20 cellular contexts compared by ENCODE assay signal in the genomic region with DNA sequence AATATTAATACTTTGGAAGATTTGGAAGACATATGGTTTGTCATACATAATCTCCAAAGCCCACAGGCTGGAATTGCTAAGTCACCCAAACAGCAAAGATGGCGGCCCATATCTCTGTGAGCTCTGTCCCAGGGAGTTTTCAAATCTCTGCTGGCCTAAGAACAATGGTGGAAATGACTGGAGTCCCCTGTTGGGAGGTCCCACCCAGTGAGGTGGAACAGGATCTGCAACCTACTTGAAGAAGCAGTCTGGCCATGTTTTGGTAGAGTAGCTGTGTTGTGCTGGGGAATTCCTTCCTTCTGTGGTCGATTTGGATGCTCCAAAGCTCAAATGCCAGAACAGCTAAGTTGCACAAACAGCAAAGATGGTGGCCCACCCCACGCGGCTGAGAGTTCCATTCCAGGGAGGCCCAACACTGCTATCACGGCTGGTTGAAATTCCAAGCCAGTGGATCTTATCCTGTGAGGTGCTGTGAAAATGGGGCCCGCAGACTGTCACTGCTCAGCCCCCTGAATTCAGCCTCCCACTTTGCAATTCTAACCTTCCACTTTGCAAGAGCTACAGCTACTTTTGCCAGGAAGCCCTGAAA. TPM values are rescaled to one million over a fixed set of nuclear protein-coding genes. Genes with fewer than 3 reads are reported as not detected.
DNase-seq lines count a peak whose midpoint lies in the region; ATAC-seq, FAIRE-seq and TF ChIP-seq lines count a peak whose summit lies in the region.
"Had no signal": no experiment of that assay in that cellular context is flagged by ENCODE, and none has a peak within 500 bp of the region (broad histone marks: within the 10 kb centered on the region; RNA-seq: fewer than 3 reads in every experiment).

No MANE protein-coding gene starts in this region.

- no peak for ATAC-seq in RWPE2 (ENCODE audit: low read depth)

- peak overlapping the region; percentile 26 for H3K27ac ChIP-seq in RWPE2 (ENCODE audit: poor library complexity, severe bottlenecking)
- no peak overlapping the region for H3K27ac ChIP-seq in keratinocyte (ENCODE audit: control insufficient read depth, insufficient read depth, low read length)
- H3K27ac ChIP-seq: 22Rv1, Peyer's patch, SK-N-MC had no signal

- H3K79me2 ChIP-seq in keratinocyte (ENCODE audit: control insufficient read depth, insufficient read depth, low read length): no peaks in the 10 kb centered on the region

- no peaks in the 10 kb centered on the region for H3K27me3 ChIP-seq in RWPE2 (ENCODE audit: insufficient read depth, poor library complexity, severe bottlenecking)
- H3K27me3 ChIP-seq in keratinocyte (ENCODE audit: control insufficient read depth, extremely low read depth, insufficient read depth, low read length): no peaks in the 10 kb centered on the region
- H3K27me3 ChIP-seq: BE2C, Peyer's patch had no signal

- dilution Hi-C loops in keratinocyte (cut with MboI; ENCODE audit: extremely low pct_ligation_motif_present, low sequenced_read_pairs): no loop called here

- H3K36me3 ChIP-seq in RWPE2 (ENCODE audit: low read depth): no peaks in the 10 kb centered on the region
- H3K36me3 ChIP-seq in keratinocyte (ENCODE audit: control insufficient read depth in 2 of 2, extremely low read depth in 1 of 2, insufficient read depth in 2 of 2, low read length in 2 of 2): no peaks in the 10 kb centered on the region
- H3K36me3 ChIP-seq: BE2C, Peyer's patch had no signal

- no peaks in the 10 kb centered on the region for H3K9me1 ChIP-seq in keratinocyte (ENCODE audit: control insufficient read depth, extremely low read depth, insufficient read depth, low read length)

- peaks cover 46% of the 10 kb centered on the region for H3K4me1 ChIP-seq in RWPE2 (ENCODE audit: insufficient read depth, poor library complexity, severe bottlenecking)
- peaks cover 16% of the 10 kb centered on the region for H3K4me1 ChIP-seq in keratinocyte (ENCODE audit: control insufficient read depth, extremely low read depth, insufficient read depth, low read length)
- H3K4me1 ChIP-seq: BE2C had no signal

- peak; percentile 2 for DNase-seq in DMS53 (lab: John Stamatoyannopoulos, UW)
- DNase-seq in DMS53 treated with DMSO at 0.1 percent for 48 hours (lab: John Stamatoyannopoulos, UW; ENCODE audit: unreplicated experiment): no peak
- no peak for DNase-seq in RWPE2 (ENCODE audit: low spot score)
- DNase-seq in keratinocyte (ENCODE audit: low read depth, low spot score): no peak
- DNase-seq in renal cortical epithelial cell (ENCODE audit: low read depth): peak; percentile 52
- DNase-seq in NCI-H2107 (lab: John Stamatoyannopoulos, UW): no peak
- no peak for DNase-seq in dermis blood vessel endothelial cell
- DNase-seq in ureter (ENCODE audit: low spot score): no peak
- DNase-seq: BE2C; Caco-2; CD4-positive, alpha-beta T cell; H9; NCI-H1092 treated with DMSO at 0.1 percent for 48 hours; NCI-H446 treated with DMSO at 0.1 percent for 48 hours; NK-92 treated with Interleukin-12 subunit alpha and Interleukin-12 subunit beta, amount 100 ng/mL, for 24 hours; Peyer's patch; Right ventricle myocardium superior had no signal

- H3K9me3 ChIP-seq in RWPE2 (ENCODE audit: severe bottlenecking): peaks cover 5% of the 10 kb centered on the region
- H3K9me3 ChIP-seq in keratinocyte (ENCODE audit: control insufficient read depth, low read depth, low read length): no peaks in the 10 kb centered on the region
- H3K9me3 ChIP-seq: BE2C, Peyer's patch had no signal

- TF ChIP-seq CTCF in RWPE2 (IDR thresholded peaks at IDR 0.05; ENCODE audit: poor library complexity, severe bottlenecking) (no peak), keratinocyte (optimal IDR thresholded peaks at IDR 0.05 in 1 of 3, IDR thresholded peaks at IDR 0.05 in 1 of 3, conservative IDR thresholded peaks at IDR 0.05 in 1 of 3; ENCODE audit: extremely low read depth in 1 of 3, insufficient read depth in 2 of 3, low read length in 3 of 3) (no peak)

- H3K4me2 ChIP-seq in keratinocyte (ENCODE audit: control insufficient read depth, extremely low read depth, insufficient read depth, low read depth, low read length): no peak overlapping the region

- H3K4me3 ChIP-seq in RWPE2 (ENCODE audit: severe bottlenecking) (no peak overlapping the region), keratinocyte (ENCODE audit: control insufficient read depth in 2 of 3, extremely low read depth in 1 of 3, insufficient read depth in 2 of 3, low read depth in 1 of 3, low read length in 3 of 3) (no peak overlapping the region)
- H3K4me3 ChIP-seq: Peyer's patch, SK-N-MC had no signal

- no peak overlapping the region for H3K9ac ChIP-seq in keratinocyte (ENCODE audit: control insufficient read depth, extremely low read depth, insufficient read depth, low read length)

- FAIRE-seq in keratinocyte (lab: Jason Lieb, UNC): no peak
- FAIRE-seq: GM12891 had no signal

- peak overlapping the region; percentile 54 for H2AFZ ChIP-seq in keratinocyte (ENCODE audit: control insufficient read depth, low read length)

- H4K20me1 ChIP-seq in keratinocyte (ENCODE audit: control insufficient read depth, extremely low read depth, insufficient read depth, low read length): no peaks in the 10 kb centered on the region

RNA-seq across cellular contexts. Expression of gene UGT2B7, which starts 3.2 kb away (rescaled TPM):
- 0.05 to 0.11 TPM (median 0.05 TPM) in 3 replicates for polyA plus RNA-seq in keratinocyte
- polyA plus RNA-seq in keratinocyte (2011; ENCODE audit: low read depth): not detected
- 0.05 TPM in 1 of 2 replicates, not detected in the other for polyA plus RNA-seq in keratinocyte (2011; cell fraction: cytosol; rRNA removed)
- polyA plus RNA-seq in keratinocyte (2011; cell fraction: nucleus; rRNA removed): 0.07 TPM in 1 of 2 replicates, not detected in the other
- not detected in 2 replicates for polyA plus RNA-seq in keratinocyte (2012; ENCODE audit: low replicate concordance)
- polyA minus RNA-seq in keratinocyte: 0.13 TPM in 1 of 3 replicates, not detected in the others
- polyA minus RNA-seq in keratinocyte (2011; cell fraction: cytosol; rRNA and poly(A)+ RNA removed): not detected
- polyA minus RNA-seq in keratinocyte (2011; cell fraction: nucleus; rRNA and poly(A)+ RNA removed): not detected in 2 replicates
- total RNA-seq in renal cortical epithelial cell: 137 and 190 TPM in 2 replicates
- 0.09 and 0.34 TPM in 2 replicates for total RNA-seq in dermis blood vessel endothelial cell
- 15.7 TPM for total RNA-seq in ureter
- total RNA-seq: CD4-positive, alpha-beta T cell; H9; Right ventricle myocardium superior had no signal

Comparison
In these comparisons a context has a peak if more than half of its experiments do, and no peak if none do; other contexts are left out.
1. DNase-seq: peak in DMS53 (single experiment) and renal cortical epithelial cell (single experiment); none in DMS53 treated with DMSO at 0.1 percent for 48 hours (single experiment), RWPE2 (single experiment), keratinocyte (single experiment), NCI-H2107 (single experiment), dermis blood vessel endothelial cell (single experiment) and ureter (single experiment).
2. RNA of gene UGT2B7, which starts 3.2 kb away (total RNA-seq): 137 to 190 TPM in renal cortical epithelial cell and 15.7 TPM in ureter (single experiment); 0.09 to 0.34 TPM in dermis blood vessel endothelial cell; every median in the first group is over 10 times any median in the second.